In the genomic region with DNA sequence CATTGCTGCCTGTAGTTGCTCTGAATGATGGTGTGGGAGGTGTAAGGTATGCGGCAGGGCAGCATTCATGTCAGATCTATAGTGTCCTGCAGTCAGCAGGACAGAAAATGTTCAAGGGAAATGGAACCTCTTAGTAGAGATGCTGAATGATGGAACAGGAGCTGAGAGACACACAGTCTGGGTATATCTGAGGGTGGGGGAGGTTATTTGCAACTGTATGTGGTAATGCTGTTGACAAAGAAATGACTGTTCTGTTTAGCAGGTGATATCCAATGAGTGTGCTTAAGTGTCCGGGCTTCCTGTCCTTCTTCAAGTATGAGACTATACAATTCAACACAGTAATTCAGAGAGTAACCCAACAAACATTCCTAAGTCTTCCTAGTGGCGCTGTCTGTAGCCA, we compare ENCODE assay signal across 1 cellular context.
TF ChIP-seq lines count a peak whose summit lies in the region.

No MANE protein-coding gene starts in this region.

TF ChIP-seq in HepG2, 621 proteins besides CTCF, POLR2A, EP300 and RAD21:
- TF ChIP-seq ATAD3A (CRISPR knock-in tag; IDR thresholded peaks at IDR 0.05) (no peak), ZNF224 (CRISPR knock-in tag; IDR thresholded peaks at IDR 0.05) (no peak), RAD51 (IDR thresholded peaks at IDR 0.05; ENCODE audit: borderline replicate concordance) (no peak), ZNF256 (CRISPR knock-in tag; conservative IDR thresholded peaks at IDR 0.05) (no peak), ZNF615 (CRISPR knock-in tag; IDR thresholded peaks at IDR 0.05; ENCODE audit: borderline replicate concordance) (no peak), LCORL (IDR thresholded peaks at IDR 0.05) (no peak), LCORL (CRISPR knock-in tag; IDR thresholded peaks at IDR 0.05) (no peak), PTBP1 (IDR thresholded peaks at IDR 0.05; ENCODE audit: low read depth, low read length, poor library complexity, severe bottlenecking) (no peak), KLF6 (CRISPR knock-in tag; IDR thresholded peaks at IDR 0.05) (no peak), PRPF4 (IDR thresholded peaks at IDR 0.05; ENCODE audit: low read depth, low read length, poor library complexity, severe bottlenecking) (no peak), SAFB2 (CRISPR knock-in tag; IDR thresholded peaks at IDR 0.05; ENCODE audit: borderline replicate concordance, low read depth) (no peak), FOXA1 (IDR thresholded peaks at IDR 0.05) (no peak), FOXA1 (CRISPR knock-in tag; IDR thresholded peaks at IDR 0.05) (peak; percentile 33; the same call in 1 of the 2 replicates), RBM22 (optimal IDR thresholded peaks at IDR 0.05; ENCODE audit: low read length) (peak; percentile 27), ZNF777 (CRISPR knock-in tag; IDR thresholded peaks at IDR 0.05) (no peak), ZNF616 (CRISPR knock-in tag; IDR thresholded peaks at IDR 0.05; ENCODE audit: low read depth) (no peak), NRL (CRISPR knock-in tag; IDR thresholded peaks at IDR 0.05; ENCODE audit: borderline replicate concordance) (no peak)
- TF ChIP-seq, protein P1, sequence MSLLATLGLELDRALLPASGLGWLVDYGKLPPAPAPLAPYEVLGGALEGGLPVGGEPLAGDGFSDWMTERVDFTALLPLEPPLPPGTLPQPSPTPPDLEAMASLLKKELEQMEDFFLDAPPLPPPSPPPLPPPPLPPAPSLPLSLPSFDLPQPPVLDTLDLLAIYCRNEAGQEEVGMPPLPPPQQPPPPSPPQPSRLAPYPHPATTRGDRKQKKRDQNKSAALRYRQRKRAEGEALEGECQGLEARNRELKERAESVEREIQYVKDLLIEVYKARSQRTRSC (CRISPR knock-in tag; IDR thresholded peaks at IDR 0.05; ENCODE audit: low read depth): no peak
- TF ChIP-seq, protein P2, sequence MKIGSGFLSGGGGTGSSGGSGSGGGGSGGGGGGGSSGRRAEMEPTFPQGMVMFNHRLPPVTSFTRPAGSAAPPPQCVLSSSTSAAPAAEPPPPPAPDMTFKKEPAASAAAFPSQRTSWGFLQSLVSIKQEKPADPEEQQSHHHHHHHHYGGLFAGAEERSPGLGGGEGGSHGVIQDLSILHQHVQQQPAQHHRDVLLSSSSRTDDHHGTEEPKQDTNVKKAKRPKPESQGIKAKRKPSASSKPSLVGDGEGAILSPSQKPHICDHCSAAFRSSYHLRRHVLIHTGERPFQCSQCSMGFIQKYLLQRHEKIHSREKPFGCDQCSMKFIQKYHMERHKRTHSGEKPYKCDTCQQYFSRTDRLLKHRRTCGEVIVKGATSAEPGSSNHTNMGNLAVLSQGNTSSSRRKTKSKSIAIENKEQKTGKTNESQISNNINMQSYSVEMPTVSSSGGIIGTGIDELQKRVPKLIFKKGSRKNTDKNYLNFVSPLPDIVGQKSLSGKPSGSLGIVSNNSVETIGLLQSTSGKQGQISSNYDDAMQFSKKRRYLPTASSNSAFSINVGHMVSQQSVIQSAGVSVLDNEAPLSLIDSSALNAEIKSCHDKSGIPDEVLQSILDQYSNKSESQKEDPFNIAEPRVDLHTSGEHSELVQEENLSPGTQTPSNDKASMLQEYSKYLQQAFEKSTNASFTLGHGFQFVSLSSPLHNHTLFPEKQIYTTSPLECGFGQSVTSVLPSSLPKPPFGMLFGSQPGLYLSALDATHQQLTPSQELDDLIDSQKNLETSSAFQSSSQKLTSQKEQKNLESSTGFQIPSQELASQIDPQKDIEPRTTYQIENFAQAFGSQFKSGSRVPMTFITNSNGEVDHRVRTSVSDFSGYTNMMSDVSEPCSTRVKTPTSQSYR (CRISPR knock-in tag; IDR thresholded peaks at IDR 0.05; ENCODE audit: borderline replicate concordance): peak; percentile 53; the same call in 1 of the 2 replicates
TF ChIP-seq in HepG2: peak in this region for 3.
